In genomic region chr4:86835677-86836076, GRCh38 we compare ENCODE assay signal across 1 cellular context.
TF ChIP-seq lines count a peak whose summit lies in the region.

No MANE protein-coding gene starts in this region.

TF ChIP-seq in GM23338, 12 proteins besides CTCF, POLR2A, EP300 and RAD21 (continued from another document):
- TF ChIP-seq, protein P1, sequence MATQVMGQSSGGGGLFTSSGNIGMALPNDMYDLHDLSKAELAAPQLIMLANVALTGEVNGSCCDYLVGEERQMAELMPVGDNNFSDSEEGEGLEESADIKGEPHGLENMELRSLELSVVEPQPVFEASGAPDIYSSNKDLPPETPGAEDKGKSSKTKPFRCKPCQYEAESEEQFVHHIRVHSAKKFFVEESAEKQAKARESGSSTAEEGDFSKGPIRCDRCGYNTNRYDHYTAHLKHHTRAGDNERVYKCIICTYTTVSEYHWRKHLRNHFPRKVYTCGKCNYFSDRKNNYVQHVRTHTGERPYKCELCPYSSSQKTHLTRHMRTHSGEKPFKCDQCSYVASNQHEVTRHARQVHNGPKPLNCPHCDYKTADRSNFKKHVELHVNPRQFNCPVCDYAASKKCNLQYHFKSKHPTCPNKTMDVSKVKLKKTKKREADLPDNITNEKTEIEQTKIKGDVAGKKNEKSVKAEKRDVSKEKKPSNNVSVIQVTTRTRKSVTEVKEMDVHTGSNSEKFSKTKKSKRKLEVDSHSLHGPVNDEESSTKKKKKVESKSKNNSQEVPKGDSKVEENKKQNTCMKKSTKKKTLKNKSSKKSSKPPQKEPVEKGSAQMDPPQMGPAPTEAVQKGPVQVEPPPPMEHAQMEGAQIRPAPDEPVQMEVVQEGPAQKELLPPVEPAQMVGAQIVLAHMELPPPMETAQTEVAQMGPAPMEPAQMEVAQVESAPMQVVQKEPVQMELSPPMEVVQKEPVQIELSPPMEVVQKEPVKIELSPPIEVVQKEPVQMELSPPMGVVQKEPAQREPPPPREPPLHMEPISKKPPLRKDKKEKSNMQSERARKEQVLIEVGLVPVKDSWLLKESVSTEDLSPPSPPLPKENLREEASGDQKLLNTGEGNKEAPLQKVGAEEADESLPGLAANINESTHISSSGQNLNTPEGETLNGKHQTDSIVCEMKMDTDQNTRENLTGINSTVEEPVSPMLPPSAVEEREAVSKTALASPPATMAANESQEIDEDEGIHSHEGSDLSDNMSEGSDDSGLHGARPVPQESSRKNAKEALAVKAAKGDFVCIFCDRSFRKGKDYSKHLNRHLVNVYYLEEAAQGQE (IDR thresholded peaks at IDR 0.05; ENCODE audit: unreplicated experiment): no peak
- no peak for TF ChIP-seq ZNF114 (CRISPR knock-in tag; IDR thresholded peaks at IDR 0.05)
TF ChIP-seq in GM23338: peak in this region for 0.
